Comparison of ENCODE assay signal across 1 cellular context in genomic region chr20:34888468-34888867, GRCh38.
A peak's percentile ranks its signal among the peaks of the same experiment; 100 is the strongest.
TF ChIP-seq lines count a peak whose summit lies in the region.

No MANE protein-coding gene starts in this region.

TF ChIP-seq in K562, 482 proteins besides CTCF, POLR2A, EP300 and RAD21 (continued from another document and continues in another):
- no peak for TF ChIP-seq FOXP4 (CRISPR knock-in tag; IDR thresholded peaks at IDR 0.05; ENCODE audit: borderline replicate concordance)
- no peak for TF ChIP-seq HOXB6 (CRISPR knock-in tag; IDR thresholded peaks at IDR 0.05; ENCODE audit: borderline replicate concordance)
- TF ChIP-seq ZNF23 (CRISPR knock-in tag; IDR thresholded peaks at IDR 0.05), result no peak
- TF ChIP-seq MAFF (IDR thresholded peaks at IDR 0.05; ENCODE audit: low read length), result peak; percentile 72; the same call in 1 of the 2 replicates
- no peak for TF ChIP-seq DEAF1 (CRISPR knock-in tag; IDR thresholded peaks at IDR 0.05)
- TF ChIP-seq ZNF232 (CRISPR knock-in tag; IDR thresholded peaks at IDR 0.05), result no peak
- no peak for TF ChIP-seq ZNF274 (IDR thresholded peaks at IDR 0.05; ENCODE audit: borderline replicate concordance, low read depth, low read length)
- TF ChIP-seq RBM22 (IDR thresholded peaks at IDR 0.05; ENCODE audit: low read depth, low read length, poor library complexity, severe bottlenecking), result no peak
- TF ChIP-seq SREBF1 (IDR thresholded peaks at IDR 0.05; ENCODE audit: borderline replicate concordance, low read depth, low read length), result no peak
- no peak for TF ChIP-seq ZNF780A (CRISPR knock-in tag; IDR thresholded peaks at IDR 0.05)
- 0 out of 2 replicates have a peak, but pooled peaks have one; percentile 24 for TF ChIP-seq OTX1 (CRISPR knock-in tag; IDR thresholded peaks at IDR 0.05)
- 0 out of 2 replicates have a peak, but pooled peaks have one; percentile 18 for TF ChIP-seq MBD2 (IDR thresholded peaks at IDR 0.05; ENCODE audit: borderline replicate concordance, low read depth)
- peak; percentile 49; the same call in 1 of the 2 replicates for TF ChIP-seq SMAD4 (CRISPR knock-in tag; conservative IDR thresholded peaks at IDR 0.05)
- no peak for TF ChIP-seq NR4A1 (CRISPR knock-in tag; IDR thresholded peaks at IDR 0.05)
- no peak for TF ChIP-seq NR4A1 (tag; IDR thresholded peaks at IDR 0.05)
- peak; percentile 68; the same call in 1 of the 2 replicates for TF ChIP-seq SMARCC2 (IDR thresholded peaks at IDR 0.05; ENCODE audit: low read depth)
- TF ChIP-seq MXD1 (CRISPR knock-in tag; IDR thresholded peaks at IDR 0.05; ENCODE audit: borderline replicate concordance, poor library complexity, severe bottlenecking), result no peak
- no peak for TF ChIP-seq MTA1 (IDR thresholded peaks at IDR 0.05; ENCODE audit: borderline replicate concordance)
- no peak for TF ChIP-seq ZFX (CRISPR knock-in tag; IDR thresholded peaks at IDR 0.05)
- TF ChIP-seq ESRRA (IDR thresholded peaks at IDR 0.05; ENCODE audit: borderline replicate concordance, low read depth), result no peak
- no peak for TF ChIP-seq ZNF3 (CRISPR knock-in tag; IDR thresholded peaks at IDR 0.05)
- no peak for TF ChIP-seq SREBF2 (CRISPR knock-in tag; IDR thresholded peaks at IDR 0.05)
- TF ChIP-seq SOX6 (IDR thresholded peaks at IDR 0.05), result peak; percentile 69
- peak; percentile 51 for TF ChIP-seq GATA2 (CRISPR knock-in tag; IDR thresholded peaks at IDR 0.05)
- TF ChIP-seq ETV1 (tag; conservative IDR thresholded peaks at IDR 0.05; ENCODE audit: low read depth), result peak; percentile 39; the same call in 1 of the 2 replicates
- no peak for TF ChIP-seq ZBTB26 (CRISPR knock-in tag; IDR thresholded peaks at IDR 0.05)
- no peak for TF ChIP-seq SMC3 (conservative IDR thresholded peaks at IDR 0.05; ENCODE audit: insufficient read depth, low read depth, low read length)
- TF ChIP-seq CSDE1 (IDR thresholded peaks at IDR 0.05), result no peak
- TF ChIP-seq GTF2F1 (IDR thresholded peaks at IDR 0.05; ENCODE audit: low read depth, low read length), result no peak
- TF ChIP-seq HDGF (IDR thresholded peaks at IDR 0.05), result no peak
- peak; percentile 89 for TF ChIP-seq TCF3 (CRISPR knock-in tag; IDR thresholded peaks at IDR 0.05)
- peak; percentile 65; the same call in 1 of the 2 replicates for TF ChIP-seq CBX5 (IDR thresholded peaks at IDR 0.05; ENCODE audit: borderline replicate concordance, low read depth)
- TF ChIP-seq ZNF764 (CRISPR knock-in tag; IDR thresholded peaks at IDR 0.05; ENCODE audit: low read depth), result no peak
- TF ChIP-seq MYC (IDR thresholded peaks at IDR 0.05; ENCODE audit: low read depth, low read length), result no peak
- TF ChIP-seq MYC (CRISPR knock-in tag; IDR thresholded peaks at IDR 0.05; ENCODE audit: borderline replicate concordance, low read depth), result no peak
- TF ChIP-seq RNF219 (CRISPR knock-in tag; IDR thresholded peaks at IDR 0.05), result no peak
- no peak for TF ChIP-seq RBM25 (IDR thresholded peaks at IDR 0.05; ENCODE audit: low read depth, low read length, severe bottlenecking)
- TF ChIP-seq ZNF449 (CRISPR knock-in tag; IDR thresholded peaks at IDR 0.05), result no peak
- TF ChIP-seq ATF3 (IDR thresholded peaks at IDR 0.05), result no peak
- no peak for TF ChIP-seq ATF3 (CRISPR knock-in tag; conservative IDR thresholded peaks at IDR 0.05)
- no peak for TF ChIP-seq REST (CRISPR knock-in tag; IDR thresholded peaks at IDR 0.05; ENCODE audit: low read depth)
- TF ChIP-seq CCAR2 (IDR thresholded peaks at IDR 0.05; ENCODE audit: low read depth, low read length), result no peak
- no peak for TF ChIP-seq ETS2 (tag; IDR thresholded peaks at IDR 0.05; ENCODE audit: borderline replicate concordance, poor library complexity, severe bottlenecking)
- TF ChIP-seq TSHZ1 (CRISPR knock-in tag; IDR thresholded peaks at IDR 0.05), result no peak
- TF ChIP-seq TFE3 (CRISPR knock-in tag; IDR thresholded peaks at IDR 0.05), result no peak
